In the genomic region with DNA sequence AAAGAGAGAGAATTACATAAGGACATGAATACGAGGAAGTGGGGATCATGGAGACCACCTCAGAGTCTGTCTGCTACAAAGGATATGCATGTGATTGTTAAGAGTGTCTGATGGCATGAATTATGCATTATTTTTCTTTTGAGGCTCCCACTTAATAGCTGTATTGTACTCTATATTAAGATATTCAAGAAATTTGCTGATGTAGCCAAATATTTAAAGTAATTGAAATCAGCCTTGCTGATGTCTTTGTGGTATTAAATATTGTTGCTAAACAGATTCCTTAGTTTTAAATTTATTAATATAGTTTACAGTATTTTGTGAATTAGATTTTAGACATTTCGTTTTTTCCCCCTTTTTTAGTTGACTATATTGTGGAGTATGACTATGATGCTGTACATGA, we compare ENCODE assay signal across 1 cellular context.
TF ChIP-seq lines count a peak whose summit lies in the region.

No MANE protein-coding gene starts in this region.

TF ChIP-seq in IMR-90, 13 proteins besides CTCF, POLR2A, EP300 and RAD21:
- no peak for TF ChIP-seq FOS (IDR thresholded peaks at IDR 0.05; ENCODE audit: low read depth, low read length)
- TF ChIP-seq CHD1 (IDR thresholded peaks at IDR 0.05; ENCODE audit: low read depth, low read length) = no peak
- TF ChIP-seq MXI1 (IDR thresholded peaks at IDR 0.05; ENCODE audit: borderline replicate concordance, low read depth, low read length) = no peak
- peak; percentile 87 for TF ChIP-seq MAFK (IDR thresholded peaks at IDR 0.05; ENCODE audit: low read depth, low read length)
- no peak for TF ChIP-seq NFE2L2 (IDR thresholded peaks at IDR 0.05; ENCODE audit: low read depth, low read length)
- TF ChIP-seq CEBPB (IDR thresholded peaks at IDR 0.05; ENCODE audit: low read depth, low read length) = no peak
TF ChIP-seq in IMR-90: peak in this region for 1.
